In the genomic region with DNA sequence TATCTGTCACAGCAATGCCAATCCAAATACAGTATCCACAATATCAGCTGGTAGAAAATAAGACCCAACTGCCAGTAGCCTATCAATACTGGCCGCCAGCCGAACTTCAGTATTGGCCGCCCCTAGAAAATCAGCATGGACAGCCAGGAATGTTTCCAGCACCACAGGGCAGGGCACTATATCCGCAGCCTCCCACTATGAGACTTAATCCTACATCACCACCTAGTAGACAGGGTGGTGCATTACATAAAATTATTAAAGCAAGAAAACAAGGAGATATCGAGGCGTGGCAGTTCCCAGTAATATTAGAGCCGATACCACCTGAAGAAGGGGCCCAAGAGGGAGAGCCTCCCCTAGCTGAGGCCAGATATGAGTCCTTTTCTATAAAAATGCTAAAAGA, we compare ENCODE assay signal across 12 cellular contexts.
DNase-seq lines count a peak whose midpoint lies in the region; ATAC-seq, FAIRE-seq and TF ChIP-seq lines count a peak whose summit lies in the region.
"Had no signal": no experiment of that assay in that cellular context is flagged by ENCODE, and none has a peak within 500 bp of the region (broad histone marks: within the 10 kb centered on the region; RNA-seq: fewer than 3 reads in every experiment).

No MANE protein-coding gene starts in this region.

- DNase-seq in MCF 10A (ENCODE audit: unreplicated experiment) (peak; percentile 30), mammary epithelial cell (no peak), astrocyte (ENCODE audit: low read depth) (peak; percentile 4), kidney (no peak), NCI-H1417 treated with DMSO at 0.1 percent for 48 hours (lab: John Stamatoyannopoulos, UW) (no peak), NCI-H2171 treated with DMSO at 0.1 percent for 48 hours (lab: John Stamatoyannopoulos, UW) (no peak), activated gamma-delta T cell treated with Interleukin-2 at 50 U/mL for 16 hours (no peak)
- DNase-seq: foreskin melanocyte, tibial artery had no signal

- ATAC-seq in HG03565 (IDR thresholded peaks at IDR 0.05; ENCODE audit: unreplicated experiment) = no peak
- ATAC-seq: A549 had no signal

- FAIRE-seq in astrocyte (lab: Jason Lieb, UNC) = no peak
- no peak for FAIRE-seq in kidney (lab: Jason Lieb, UNC)
- FAIRE-seq: A549, H54 had no signal

- no peak overlapping the region for H3K4me2 ChIP-seq in mammary epithelial cell (ENCODE audit: insufficient read depth, low read depth, low read length)
- H3K4me2 ChIP-seq in astrocyte (ENCODE audit: low read length) = no peak overlapping the region
- H3K4me2 ChIP-seq: A549 had no signal

- no peaks in the 10 kb centered on the region for H3K27me3 ChIP-seq in mammary epithelial cell (ENCODE audit: insufficient read depth, low read length)
- no peaks in the 10 kb centered on the region for H3K27me3 ChIP-seq in astrocyte (ENCODE audit: insufficient read depth, low read length)
- H3K27me3 ChIP-seq: tibial artery had no signal

- H3K9me3 ChIP-seq in mammary epithelial cell (replicated peaks; ENCODE audit: insufficient read depth, low read length) (peaks cover 22% of the 10 kb centered on the region), astrocyte (ENCODE audit: insufficient read depth, low read depth, low read length) (no peaks in the 10 kb centered on the region), kidney (ENCODE audit: control insufficient read depth in 1 of 2, low read length in 2 of 2) (no peaks in the 10 kb centered on the region)
- H3K9me3 ChIP-seq: A549, tibial artery had no signal

- no peaks in the 10 kb centered on the region for H3K4me1 Mint-ChIP-seq in MCF 10A (ENCODE audit: insufficient read depth, unreplicated experiment)
- no peaks in the 10 kb centered on the region for H3K4me1 Mint-ChIP-seq in astrocyte (ENCODE audit: low read depth, unreplicated experiment)

- CTCF ChIA-PET in MCF 10A (lab: Yijun Ruan, JAX) (interaction anchor here (0.8 to 1.0 kb wide), 3 partner anchors 9 to 602 kb away, joined by 3 read pairs; no protein-coding TSS in a partner anchor), mammary epithelial cell (lab: Charles Lee; ENCODE audit: low non-redundant PET) (no interaction called here)

- WGBS in mammary epithelial cell (ENCODE audit: low coverage, missing lambda C conversion rate) = 74% methylated on average over 7 of the region's 7 CpGs

- no peak overlapping the region for H2AFZ ChIP-seq in mammary epithelial cell (ENCODE audit: low read depth, low read length)
- H2AFZ ChIP-seq in astrocyte (ENCODE audit: low read depth, low read length) = no peak overlapping the region

- H3K4me3 ChIP-seq in mammary epithelial cell (replicated peaks in 1 of 3; ENCODE audit: insufficient read depth in 1 of 3, low read depth in 2 of 3, low read length in 3 of 3) (no peak overlapping the region), astrocyte (ENCODE audit: insufficient read depth, low read depth, low read length) (no peak overlapping the region), kidney (ENCODE audit: low read length in 2 of 2) (no peak overlapping the region)
- H3K4me3 ChIP-seq: A549, tibial artery had no signal

- no peaks in the 10 kb centered on the region for H3K27me3 Mint-ChIP-seq in MCF 10A (ENCODE audit: insufficient read depth, unreplicated experiment)
- H3K27me3 Mint-ChIP-seq in astrocyte (ENCODE audit: low read depth, unreplicated experiment) = no peaks in the 10 kb centered on the region

- H3K4me1 ChIP-seq in mammary epithelial cell (ENCODE audit: insufficient read depth, low read length) (no peaks in the 10 kb centered on the region), astrocyte (ENCODE audit: insufficient read depth, low read length) (no peaks in the 10 kb centered on the region), kidney (ENCODE audit: control insufficient read depth in 1 of 2, insufficient read depth in 1 of 2, low read depth in 1 of 2, low read length in 2 of 2) (no peaks in the 10 kb centered on the region)
- H3K4me1 ChIP-seq: A549 had no signal

- H4K20me1 ChIP-seq in mammary epithelial cell (ENCODE audit: insufficient read depth, low read length) (no peaks in the 10 kb centered on the region), astrocyte (ENCODE audit: insufficient read depth, low read length) (no peaks in the 10 kb centered on the region)

- H3K27ac Mint-ChIP-seq in MCF 10A (ENCODE audit: low read depth, unreplicated experiment) = no peak overlapping the region
- no peak overlapping the region for H3K27ac Mint-ChIP-seq in astrocyte (ENCODE audit: unreplicated experiment)

- H3K79me2 ChIP-seq in mammary epithelial cell (ENCODE audit: insufficient read depth, low read length) (no peaks in the 10 kb centered on the region), astrocyte (ENCODE audit: insufficient read depth, low read length) (no peaks in the 10 kb centered on the region)

- H3K9ac ChIP-seq in mammary epithelial cell (ENCODE audit: insufficient read depth, low read length) = no peak overlapping the region
- H3K9ac ChIP-seq in astrocyte (ENCODE audit: low read length) = no peak overlapping the region
- H3K9ac ChIP-seq in kidney (ENCODE audit: low read length in 2 of 2) = no peak overlapping the region

- intact Hi-C loops in MCF 10A (cut with micrococcal nuclease) = no loop called here
- intact Hi-C loops in mammary epithelial cell (cut with micrococcal nuclease) = no loop called here
- intact Hi-C loops in kidney (cut with DNase I) = no loop called here

- H3K27ac ChIP-seq in mammary epithelial cell (ENCODE audit: insufficient read depth, low read depth, low read length) = no peak overlapping the region
- H3K27ac ChIP-seq in astrocyte (ENCODE audit: low read depth, low read length) = no peak overlapping the region
- H3K27ac ChIP-seq in kidney (ENCODE audit: low read depth in 2 of 2, low read length in 2 of 2) = no peak overlapping the region
- H3K27ac ChIP-seq: A549, tibial artery had no signal

- TF ChIP-seq CTCF in MCF 10A (IDR thresholded peaks at IDR 0.05; ENCODE audit: unreplicated experiment) (peak; percentile 33), mammary epithelial cell (conservative IDR thresholded peaks at IDR 0.05 in 1 of 2, IDR thresholded peaks at IDR 0.05 in 1 of 2; ENCODE audit: extremely low read depth in 1 of 2, insufficient read depth in 1 of 2, low read depth in 1 of 2, low read length in 2 of 2) (no peak), astrocyte (IDR thresholded peaks at IDR 0.05; ENCODE audit: insufficient read depth, low read depth, low read length) (peak; percentile 35), kidney (IDR thresholded peaks at IDR 0.05; ENCODE audit: borderline replicate concordance, extremely low read depth, insufficient read depth) (peak; percentile 69)

- H3K9me3 Mint-ChIP-seq in MCF 10A (ENCODE audit: unreplicated experiment) (peaks cover 10% of the 10 kb centered on the region), astrocyte (ENCODE audit: unreplicated experiment) (no peaks in the 10 kb centered on the region)

- H3K4me3 Mint-ChIP-seq in MCF 10A (ENCODE audit: unreplicated experiment) (no peak overlapping the region), astrocyte (ENCODE audit: unreplicated experiment) (no peak overlapping the region)

- in situ Hi-C loops in mammary epithelial cell (cut with MboI; ENCODE audit: low sequenced_read_pairs in 2 of 2) = no loop called here

- dilution Hi-C loops in mammary epithelial cell (cut with HindIII; ENCODE audit: low sequenced_read_pairs) = no loop called here

- H3K36me3 Mint-ChIP-seq in MCF 10A (ENCODE audit: insufficient read depth, unreplicated experiment) = no peaks in the 10 kb centered on the region
- no peaks in the 10 kb centered on the region for H3K36me3 Mint-ChIP-seq in astrocyte (ENCODE audit: low read depth, unreplicated experiment)

- POLR2A ChIA-PET in MCF 10A (lab: Yijun Ruan, JAX) = no interaction called here

- BruUV-seq in MCF 10A (replicated peaks; lab: Mats Ljungman, UMichigan) (no TSS peak), mammary epithelial cell (replicated peaks; lab: Mats Ljungman, UMichigan) (no TSS peak)

- H3K36me3 ChIP-seq in mammary epithelial cell (ENCODE audit: insufficient read depth, low read length) = no peaks in the 10 kb centered on the region
- H3K36me3 ChIP-seq in astrocyte (ENCODE audit: insufficient read depth, low read length) = no peaks in the 10 kb centered on the region
- H3K36me3 ChIP-seq in kidney (ENCODE audit: control insufficient read depth in 1 of 2, insufficient read depth in 2 of 2, low read length in 2 of 2) = no peaks in the 10 kb centered on the region
- H3K36me3 ChIP-seq: tibial artery had no signal

Comparison
In these comparisons a context has a peak if more than half of its experiments do, and no peak if none do; other contexts are left out.
1. DNase-seq: peak in MCF 10A (single experiment) and astrocyte (single experiment); none in mammary epithelial cell (single experiment), kidney (single experiment), NCI-H1417 treated with DMSO at 0.1 percent for 48 hours (single experiment), NCI-H2171 treated with DMSO at 0.1 percent for 48 hours (single experiment) and activated gamma-delta T cell treated with Interleukin-2 at 50 U/mL for 16 hours (single experiment).
2. CTCF ChIP-seq: peak in MCF 10A (single experiment), astrocyte (single experiment) and kidney (single experiment); none in mammary epithelial cell (0 of 2).